Comparison of ENCODE assay signal across 24 cellular contexts in the genomic region with DNA sequence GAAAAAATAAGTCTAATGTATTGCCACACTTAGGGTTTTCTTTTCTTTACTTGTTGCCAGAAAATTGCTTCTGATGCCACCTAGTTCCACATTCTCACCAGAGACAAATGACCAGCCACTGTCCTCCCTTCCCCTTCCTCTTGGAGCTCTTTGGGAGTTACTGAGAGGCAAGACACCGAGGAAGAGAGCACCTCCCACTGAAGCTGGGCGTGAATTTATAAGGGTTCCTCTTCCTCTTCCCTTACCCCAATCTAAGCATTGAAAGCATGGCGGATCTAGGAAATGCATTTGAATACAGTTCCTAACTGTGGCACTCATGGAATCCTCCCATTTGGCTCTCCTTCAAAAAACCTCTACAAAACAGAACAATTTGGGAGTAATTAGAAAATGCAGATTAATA. TPM values are rescaled to one million over a fixed set of nuclear protein-coding genes. Genes with fewer than 3 reads are reported as not detected.
DNase-seq lines count a peak whose midpoint lies in the region; ATAC-seq and TF ChIP-seq lines count a peak whose summit lies in the region.
"Had no signal": no experiment of that assay in that cellular context is flagged by ENCODE, and none has a peak within 500 bp of the region (broad histone marks: within the 10 kb centered on the region; RNA-seq: fewer than 3 reads in every experiment).

No MANE protein-coding gene starts in this region.

- H2AFZ ChIP-seq in OCI-LY3 (ENCODE audit: low read depth, low read length) = 0 out of 2 replicates have a peak overlapping the region, but pooled peaks have one; percentile 58
- H2AFZ ChIP-seq: neural progenitor cell had no signal

- H3K9me3 ChIP-seq in OCI-LY3 (ENCODE audit: insufficient read depth, low read length) (no peaks in the 10 kb centered on the region), neutrophil (no peaks in the 10 kb centered on the region), stomach (no peaks in the 10 kb centered on the region)
- H3K9me3 ChIP-seq: ascending aorta, upper lobe of left lung had no signal

- DNase-seq in KBM-7 (peak; percentile 65), globus pallidus (ENCODE audit: low spot score) (peak; percentile 12), NCI-H345 (lab: John Stamatoyannopoulos, UW) (no peak), stomach (no peak)
- DNase-seq in effector CD4-positive, alpha-beta T cell = no peak
- DNase-seq: activated CD4-positive, alpha-beta memory T cell treated with anti-CD3 and anti-CD28 coated beads, Interleukin-2, amount 10 ng/mL, durations not matched to agents 7 days and 5 days; activated CD4-positive, CD25-positive, alpha-beta regulatory T cell; activated naive CD8-positive, alpha-beta T cell treated with anti-CD3 and anti-CD28 coated beads for 36 hours; CD4-positive, alpha-beta memory T cell; central memory CD4-positive, alpha-beta T cell; dermis blood vessel endothelial cell; DMS153; immature natural killer cell; NCI-H146; NCI-H526; small intestine; stimulated activated CD4-positive, alpha-beta T cell treated with anti-CD3 and anti-CD28 coated beads, Interleukin-1b, Interleukin-23, amount 100 ng/mL, for 48 hours had no signal

- H3K36me3 ChIP-seq in OCI-LY3 (replicated peaks; ENCODE audit: low read depth, low read length) (no peaks in the 10 kb centered on the region), neutrophil (peaks cover 96% of the 10 kb centered on the region), stomach (peaks cover 0 to 69% (median 59%) of the 10 kb centered on the region in 4 donors)
- H3K36me3 ChIP-seq: ascending aorta, neural progenitor cell had no signal

- no peak overlapping the region for H3K9ac ChIP-seq in OCI-LY3 (ENCODE audit: low read length)
- H3K9ac ChIP-seq: neural progenitor cell had no signal

- TF ChIP-seq CTCF in OCI-LY3 (IDR thresholded peaks at IDR 0.05; ENCODE audit: low read depth, low read length) (no peak), neutrophil (IDR thresholded peaks at IDR 0.05) (no peak), stomach (IDR thresholded peaks at IDR 0.05) (no peak)

- TF ChIP-seq EP300 in stomach (IDR thresholded peaks at IDR 0.05) = no peak

- 85 to 93% (median 86%) methylated on average over 3 of the region's 3 CpGs for WGBS in stomach, 5 donors

- H4K20me1 ChIP-seq in OCI-LY3 (ENCODE audit: insufficient read depth, low read length) = no peaks in the 10 kb centered on the region

- no peak for ATAC-seq in GM19324 (IDR thresholded peaks at IDR 0.05; ENCODE audit: low FRiP score, unreplicated experiment)
- ATAC-seq: SK-N-SH treated with all-trans-retinoic acid at 6 μM for 48 hours had no signal

- H3K4me2 ChIP-seq in OCI-LY3 (ENCODE audit: low read length) = peak overlapping the region; percentile 13; the same call in 1 of the 2 replicates
- H3K4me2 ChIP-seq: neural progenitor cell had no signal

- no peak overlapping the region for H3K27ac ChIP-seq in OCI-LY3 (ENCODE audit: low read length)
- H3K27ac ChIP-seq in neutrophil = peak overlapping the region; percentile 48
- H3K27ac ChIP-seq in stomach = no peak overlapping the region
- H3K27ac ChIP-seq: ascending aorta, neural progenitor cell, upper lobe of left lung had no signal

- H3K79me2 ChIP-seq in OCI-LY3 (ENCODE audit: low read length) = no peaks in the 10 kb centered on the region

- H3K4me3 ChIP-seq in OCI-LY3 (ENCODE audit: low read length) (no peak overlapping the region), neutrophil (ENCODE audit: low read depth in 1 of 2, low read length in 1 of 2) (no peak overlapping the region), stomach (no peak overlapping the region)
- H3K4me3 ChIP-seq: ascending aorta, neural progenitor cell, upper lobe of left lung had no signal

- intact Hi-C loops in stomach (cut with DNase I; ENCODE audit: low total_unique reads) = no loop called here

- H3K27me3 ChIP-seq in OCI-LY3 (ENCODE audit: low read depth, low read length) (no peaks in the 10 kb centered on the region), neutrophil (no peaks in the 10 kb centered on the region), stomach (no peaks in the 10 kb centered on the region)
- H3K27me3 ChIP-seq: ascending aorta, neural progenitor cell, upper lobe of left lung had no signal

- no peak for TF ChIP-seq POLR2A in stomach (IDR thresholded peaks at IDR 0.05)

- in situ Hi-C loops in KBM-7 (cut with MboI; ENCODE audit: low pct_unique_long_range_greater_than_20kb, low sequenced_read_pairs) = no loop called here

- H3K4me1 ChIP-seq in OCI-LY3 (ENCODE audit: low read length) (no peaks in the 10 kb centered on the region), neutrophil (ENCODE audit: control insufficient read depth in 1 of 2, insufficient read depth in 1 of 2, low read depth in 1 of 2, low read length in 1 of 2) (peaks cover 0 to 8% of the 10 kb centered on the region in 2 experiments), stomach (peaks cover 0 to 3% (median 1%) of the 10 kb centered on the region in 4 donors)
- H3K4me1 ChIP-seq: ascending aorta, neural progenitor cell had no signal

RNA-seq across cellular contexts. Expression of gene ANXA3, which starts 30.1 kb away (rescaled TPM):
- 100 to 1,000 TPM in 4 of 5 donors, 10 to 100 TPM in 1; 26.1 to 235 (median 156) TPM for total RNA-seq in stomach
- polyA plus RNA-seq in stomach = 100 to 1,000 TPM in 2 of 3 donors, 10 to 100 TPM in 1; 90.0 to 184 (median 145) TPM
- total RNA-seq: CD4-positive, alpha-beta memory T cell had no signal
- polyA plus RNA-seq: CD4-positive, alpha-beta memory T cell; immature natural killer cell had no signal

Comparison
In these comparisons a context has a peak if more than half of its experiments do, and no peak if none do; other contexts are left out.
1. DNase-seq: peak in KBM-7 (single experiment) and globus pallidus (single experiment); none in effector CD4-positive, alpha-beta T cell (single experiment), NCI-H345 (single experiment) and stomach (single experiment).